ENCODE assay signal across 18 cellular contexts in genomic region chr2:211802611-211803010, GRCh38.
DNase-seq lines count a peak whose midpoint lies in the region; TF ChIP-seq lines count a peak whose summit lies in the region.
"Had no signal": no experiment of that assay in that cellular context is flagged by ENCODE, and none has a peak within 500 bp of the region (broad histone marks: within the 10 kb centered on the region; RNA-seq: fewer than 3 reads in every experiment).

No MANE protein-coding gene starts in this region.

- intact Hi-C loops in breast epithelium (cut with DNase I; ENCODE audit: low total_unique reads): no loop called here

- H3K27me3 ChIP-seq in WERI-Rb-1 (ENCODE audit: insufficient read depth, low read depth, severe bottlenecking) (no peaks in the 10 kb centered on the region), breast epithelium (no peaks in the 10 kb centered on the region)
- H3K27me3 ChIP-seq: BE2C had no signal

- H3K36me3 ChIP-seq in WERI-Rb-1: no peaks in the 10 kb centered on the region
- no peaks in the 10 kb centered on the region for H3K36me3 ChIP-seq in breast epithelium
- H3K36me3 ChIP-seq: BE2C had no signal

- no peak for TF ChIP-seq POLR2A in breast epithelium (IDR thresholded peaks at IDR 0.05)

- H3K9me3 ChIP-seq in WERI-Rb-1 (ENCODE audit: severe bottlenecking) (no peaks in the 10 kb centered on the region), breast epithelium (no peaks in the 10 kb centered on the region)
- H3K9me3 ChIP-seq: BE2C had no signal

- no peaks in the 10 kb centered on the region for H3K4me1 ChIP-seq in breast epithelium
- H3K4me1 ChIP-seq: BE2C had no signal

- DNase-seq in NCI-H1417 (lab: John Stamatoyannopoulos, UW) (peak in 2 of 3 experiments; percentile 28 to 85), NCI-H1417 treated with DMSO at 0.1 percent for 48 hours (lab: John Stamatoyannopoulos, UW) (no peak), NCI-H1436 treated with DMSO at 0.1 percent for 48 hours (lab: John Stamatoyannopoulos, UW) (peak; percentile 36), NCI-H446 (lab: John Stamatoyannopoulos, UW) (peak; percentile 31 to 36), WERI-Rb-1 (peak; percentile 55), GM03348 (ENCODE audit: low spot score) (no peak), breast epithelium (ENCODE audit: low spot score in 2 of 2) (no peak)
- no peak for DNase-seq in stimulated activated CD4-positive, alpha-beta T cell treated with anti-CD3 and anti-CD28 coated beads, Interleukin-12 subunit alpha, Interleukin-12 subunit beta, amount 100 ng/mL, for 4 hours
- DNase-seq: 8988T; BE2C; CD4-positive, alpha-beta T cell; EL; HFFc6; NCI-H2029 treated with DMSO at 0.1 percent for 48 hours; NCI-H2227 treated with DMSO at 0.1 percent for 48 hours; SHP77 treated with DMSO at 0.1 percent for 48 hours; T-helper 2 cell had no signal

- H3K27ac ChIP-seq in WERI-Rb-1: no peak overlapping the region
- H3K27ac ChIP-seq in breast epithelium: no peak overlapping the region
- H3K27ac ChIP-seq: KMS-11 had no signal

- TF ChIP-seq CTCF in WERI-Rb-1 (IDR thresholded peaks at IDR 0.05; ENCODE audit: low read depth, low read length): no peak
- no peak for TF ChIP-seq CTCF in breast epithelium (IDR thresholded peaks at IDR 0.05)

- no peak overlapping the region for H3K4me3 ChIP-seq in WERI-Rb-1 (ENCODE audit: low read depth, low read length)
- no peak overlapping the region for H3K4me3 ChIP-seq in breast epithelium

Comparison
In these comparisons a context has a peak if more than half of its experiments do, and no peak if none do; other contexts are left out.
1. DNase-seq: peak in NCI-H1417 (2 of 3), NCI-H1436 treated with DMSO at 0.1 percent for 48 hours (single experiment), NCI-H446 (2 of 2) and WERI-Rb-1 (single experiment); none in NCI-H1417 treated with DMSO at 0.1 percent for 48 hours (single experiment), stimulated activated CD4-positive, alpha-beta T cell treated with anti-CD3 and anti-CD28 coated beads, Interleukin-12 subunit alpha, Interleukin-12 subunit beta, amount 100 ng/mL, for 4 hours (single experiment), GM03348 (single experiment) and breast epithelium (0 of 2).